ENCODE assay signal across 26 cellular contexts in genomic region chr10:19328582-19328981, GRCh38.
"Had no signal": no experiment of that assay in that cellular context is flagged by ENCODE, and none has a peak within 500 bp of the region (broad histone marks: within the 10 kb centered on the region; RNA-seq: fewer than 3 reads in every experiment).

No MANE protein-coding gene starts in this region.

- H3K36me3 ChIP-seq: ascending aorta had no signal

- ATAC-seq: activated CD8-positive, alpha-beta T cell treated with anti-CD3 and anti-CD28 coated beads for 36 hours; activated naive CD8-positive, alpha-beta T cell treated with anti-CD3 and anti-CD28 coated beads, Interleukin-2, amount 50 U/mL, for 24 hours had no signal

- H3K9me3 ChIP-seq: ascending aorta had no signal

- H3K27me3 ChIP-seq: ascending aorta had no signal

- DNase-seq: activated B cell treated with CpG ODN at 0.5 μM for 24 hours; activated CD4-positive, alpha-beta memory T cell treated with anti-CD3 and anti-CD28 coated beads for 36 hours; activated CD4-positive, alpha-beta T cell treated with anti-CD3 and anti-CD28 coated beads for 4 hours; activated CD4-positive, alpha-beta T cell treated with anti-CD3 and anti-CD28 coated beads, Interleukin-2, amount 10 ng/mL, durations not matched to agents 24 days and 14 days; activated CD4-positive, alpha-beta T cell treated with anti-CD3 and anti-CD28 coated beads, Interleukin-2, amount 50 U/mL, for 1 hour; activated CD4-positive, alpha-beta T cell treated with anti-CD3 and anti-CD28 coated beads, Interleukin-2, amount 50 U/mL, for 4 hours; activated CD4-positive, CD25-positive, alpha-beta regulatory T cell treated with anti-CD3 and anti-CD28 coated beads, Interleukin-2, amount 50 U/mL, for 72 hours; activated CD8-positive, alpha-beta memory T cell treated with anti-CD3 and anti-CD28 coated beads, Interleukin-2, amount 50 U/mL, for 4 hours; activated CD8-positive, alpha-beta T cell treated with anti-CD3 and anti-CD28 coated beads for 36 hours; activated effector memory CD4-positive, alpha-beta T cell treated with Interleukin-2 at 50 U/mL for 16 hours; activated gamma-delta T cell; activated naive CD4-positive, alpha-beta T cell treated with anti-CD3 and anti-CD28 coated beads, Interleukin-2, amount 10 ng/mL, durations not matched to agents 7 days and 5 days; activated naive CD4-positive, alpha-beta T cell treated with Interleukin-2 at 50 U/mL for 16 hours; activated naive CD8-positive, alpha-beta T cell treated with anti-CD3 and anti-CD28 coated beads, Interleukin-2, amount 10 ng/mL, durations not matched to agents 7 days and 5 days; activated naive CD8-positive, alpha-beta T cell treated with anti-CD3 and anti-CD28 coated beads, Interleukin-2, amount 50 U/mL, for 24 hours; activated T-cell treated with anti-CD3 and anti-CD28 coated beads for 4 hours; activated T-cell treated with anti-CD3 and anti-CD28 coated beads, Interleukin-2, amount 50 U/mL, for 24 hours; activated T-cell treated with anti-CD3 and anti-CD28 coated beads, Interleukin-2, amount 50 U/mL, for 48 hours; amygdala; anterior cingulate cortex; central memory CD4-positive, alpha-beta T cell; T-helper 2 cell; T-helper 9 cell had no signal

- H3K4me3 ChIP-seq: ascending aorta had no signal

- H3K27ac ChIP-seq: ascending aorta, VCaP had no signal

- FAIRE-seq: TTC549 had no signal

- H3K4me1 ChIP-seq: ascending aorta had no signal
